ENCODE assay signal across 7 cellular contexts in genomic region chr3:153722157-153722556, GRCh38.
"Had no signal": no experiment of that assay in that cellular context is flagged by ENCODE, and none has a peak within 500 bp of the region (broad histone marks: within the 10 kb centered on the region; RNA-seq: fewer than 3 reads in every experiment).

No MANE protein-coding gene starts in this region.

- H2AFZ ChIP-seq: GM23248 had no signal

- DNase-seq: GM23248, H9, HCEC 1CT, KBM-7 had no signal

- H3K27me3 Mint-ChIP-seq: IgD-negative memory B cell had no signal

- H3K4me1 Mint-ChIP-seq: H9, IgD-negative memory B cell had no signal

- H3K4me3 ChIP-seq: GM23248 had no signal

- H3K27ac Mint-ChIP-seq: H9, IgD-negative memory B cell had no signal

- H3K4me3 Mint-ChIP-seq: H9, IgD-negative memory B cell had no signal

- ATAC-seq: HepG2 had no signal

- H3K27ac ChIP-seq: GM23248, HL-60 had no signal

- H3K36me3 Mint-ChIP-seq: IgD-negative memory B cell had no signal
